ENCODE assay signal across 11 cellular contexts in genomic region chr18:799943-800342, GRCh38.
"Had no signal": no experiment of that assay in that cellular context is flagged by ENCODE, and none has a peak within 500 bp of the region (broad histone marks: within the 10 kb centered on the region; RNA-seq: fewer than 3 reads in every experiment).

No MANE protein-coding gene starts in this region.

- H3K4me2 ChIP-seq: GM23338, KMS-11 had no signal

- H3K4me1 Mint-ChIP-seq: IgD-negative memory B cell had no signal

- H3K36me3 ChIP-seq: HAP-1 had no signal

- H2AFZ ChIP-seq: GM23338 had no signal

- H3K9me3 Mint-ChIP-seq: HFFc6 had no signal

- H3K9ac ChIP-seq: KMS-11 had no signal

- H3K4me3 ChIP-seq: GM23338, HAP-1 had no signal

- H3K4me3 Mint-ChIP-seq: GM23338, HFFc6 had no signal

- H3K9me3 ChIP-seq: HAP-1 had no signal

- FAIRE-seq: H1, H54, HepG2 had no signal

- ATAC-seq: GM23338, HCT116, HepG2 had no signal

- DNase-seq: HFFc6, Karpas-422, KBM-7 had no signal

- H3K27ac ChIP-seq: KMS-11 had no signal

- H3K27ac Mint-ChIP-seq: GM23338, HFFc6, IgD-negative memory B cell had no signal

- H3K36me3 Mint-ChIP-seq: IgD-negative memory B cell had no signal
